In genomic region chr7:104839842-104840241, GRCh38 we compare ENCODE assay signal across 29 cellular contexts.
"Had no signal": no experiment of that assay in that cellular context is flagged by ENCODE, and none has a peak within 500 bp of the region (broad histone marks: within the 10 kb centered on the region; RNA-seq: fewer than 3 reads in every experiment).

No MANE protein-coding gene starts in this region.

- H3K27ac Mint-ChIP-seq: stimulated activated effector memory CD8-positive, alpha-beta T cell treated with anti-CD3 and anti-CD28 coated beads, Interleukin-12 subunit alpha, Interleukin-12 subunit beta, amount 100 ng/mL, for 72 hours; stimulated activated memory B cell treated with anti-CD40 and anti-IgM and Interleukin-4, amounts not matched to agents 10 μg/mL and 1 μg/mL and 100 μg/mL, for 72 hours; stimulated activated naive B cell treated with anti-CD40 and anti-IgM and Interleukin-4, amounts not matched to agents 10 μg/mL and 1 μg/mL and 100 μg/mL, for 72 hours; stimulated activated naive CD8-positive, alpha-beta T cell treated with anti-CD3 and anti-CD28 coated beads, Interleukin-15, amount 100 ng/mL, for 72 hours; stimulated activated naive CD8-positive, alpha-beta T cell treated with anti-CD3 and anti-CD28 coated beads, Interleukin-15, Interleukin-2, amounts not matched to agents 100 ng/mL and 50 ng/mL, for 24 hours; type B pancreatic cell had no signal

- ATAC-seq: stimulated activated effector memory CD8-positive, alpha-beta T cell treated with anti-CD3 and anti-CD28 coated beads, Interleukin-12 subunit alpha, Interleukin-12 subunit beta, amount 100 ng/mL, for 72 hours; stimulated activated memory B cell treated with anti-CD40 and anti-IgM and Interleukin-4, amounts not matched to agents 10 μg/mL and 1 μg/mL and 100 μg/mL, for 72 hours; stimulated activated naive B cell treated with anti-CD40 and anti-IgM and Interleukin-4, amounts not matched to agents 10 μg/mL and 1 μg/mL and 100 μg/mL, for 72 hours; stimulated activated naive CD8-positive, alpha-beta T cell treated with anti-CD3 and anti-CD28 coated beads, Interleukin-15, amount 100 ng/mL, for 72 hours; stimulated activated naive CD8-positive, alpha-beta T cell treated with anti-CD3 and anti-CD28 coated beads, Interleukin-15, Interleukin-2, amounts not matched to agents 100 U/mL and 50 U/mL, for 24 hours; upper lobe of right lung had no signal

- H3K4me1 Mint-ChIP-seq: stimulated activated effector memory CD8-positive, alpha-beta T cell treated with anti-CD3 and anti-CD28 coated beads, Interleukin-12 subunit alpha, Interleukin-12 subunit beta, amount 100 ng/mL, for 72 hours; stimulated activated naive CD8-positive, alpha-beta T cell treated with anti-CD3 and anti-CD28 coated beads, Interleukin-15, amount 100 ng/mL, for 72 hours had no signal

- H3K36me3 Mint-ChIP-seq: stimulated activated effector memory CD8-positive, alpha-beta T cell treated with anti-CD3 and anti-CD28 coated beads, Interleukin-12 subunit alpha, Interleukin-12 subunit beta, amount 100 ng/mL, for 72 hours; stimulated activated memory B cell treated with anti-CD40 and anti-IgM and Interleukin-4, amounts not matched to agents 10 μg/mL and 1 μg/mL and 100 μg/mL, for 72 hours; stimulated activated naive B cell treated with anti-CD40 and anti-IgM and Interleukin-4, amounts not matched to agents 10 μg/mL and 1 μg/mL and 100 μg/mL, for 72 hours; type B pancreatic cell had no signal

- H3K4me1 ChIP-seq: suprapubic skin, testis, thyroid gland, tibial artery, tibial nerve, transverse colon, upper lobe of left lung, upper lobe of right lung, uterus, vagina had no signal

- DNase-seq: stimulated activated CD4-positive, alpha-beta T cell treated with anti-CD3 and anti-CD28 coated beads, Interleukin-2, amount 100 ng/mL, for 48 hours; stimulated activated CD4-positive, alpha-beta T cell treated with anti-CD3 and anti-CD28 coated beads, Interleukin-4, amount 100 ng/mL, for 1 hour; stimulated activated CD4-positive, alpha-beta T cell treated with anti-CD3 and anti-CD28 coated beads, Interleukin-4, amount 100 ng/mL, for 24 hours; stimulated activated CD4-positive, alpha-beta T cell treated with anti-CD3 and anti-CD28 coated beads, Interleukin-4, amount 100 ng/mL, for 4 hours; stimulated activated CD8-positive, alpha-beta memory T cell treated with anti-CD3 and anti-CD28 coated beads, Interleukin-4, amount 100 ng/mL, for 48 hours; stimulated activated naive B cell treated with anti-CD40 and anti-IgM and Interleukin-4, amounts not matched to agents 10 μg/mL and 1 μg/mL and 100 μg/mL, for 72 hours; stimulated activated naive CD4-positive, alpha-beta T cell; stimulated activated naive CD4-positive, alpha-beta T cell treated with Interleukin-2 at 50 U/mL for 16 hours; stimulated activated naive CD8-positive, alpha-beta T cell treated with anti-CD3 and anti-CD28 coated beads, Interleukin-15, amount 100 ng/mL, for 72 hours; stimulated activated naive CD8-positive, alpha-beta T cell treated with anti-CD3 and anti-CD28 coated beads, Interleukin-15, Interleukin-2, amounts not matched to agents 100 U/mL and 50 U/mL, for 24 hours; stomach; substantia nigra; testis; thyroid gland; tibial artery; transverse colon; trophoblast cell; upper lobe of left lung; upper lobe of right lung; uterus had no signal

- H3K27ac ChIP-seq: stomach, suprapubic skin, testis, thoracic aorta, thyroid gland, tibial artery, tibial nerve, transverse colon, upper lobe of left lung, upper lobe of right lung, uterus, vagina had no signal

- H3K4me3 Mint-ChIP-seq: stimulated activated effector memory CD8-positive, alpha-beta T cell treated with anti-CD3 and anti-CD28 coated beads, Interleukin-12 subunit alpha, Interleukin-12 subunit beta, amount 100 ng/mL, for 72 hours; stimulated activated memory B cell treated with anti-CD40 and anti-IgM and Interleukin-4, amounts not matched to agents 10 μg/mL and 1 μg/mL and 100 μg/mL, for 72 hours; stimulated activated naive B cell treated with anti-CD40 and anti-IgM and Interleukin-4, amounts not matched to agents 10 μg/mL and 1 μg/mL and 100 μg/mL, for 72 hours; stimulated activated naive CD8-positive, alpha-beta T cell treated with anti-CD3 and anti-CD28 coated beads, Interleukin-15, amount 100 ng/mL, for 72 hours; stimulated activated naive CD8-positive, alpha-beta T cell treated with anti-CD3 and anti-CD28 coated beads, Interleukin-15, Interleukin-2, amounts not matched to agents 100 ng/mL and 50 ng/mL, for 24 hours; type B pancreatic cell had no signal

- H3K36me3 ChIP-seq: stomach, suprapubic skin, thoracic aorta, thyroid gland, tibial artery, tibial nerve, transverse colon, upper lobe of left lung, upper lobe of right lung, uterus, vagina had no signal

- H3K4me3 ChIP-seq: stomach, suprapubic skin, testis, thoracic aorta, thyroid gland, tibial artery, tibial nerve, transverse colon, upper lobe of left lung, upper lobe of right lung, uterus, vagina had no signal

- FAIRE-seq: urothelium cell line had no signal

- H3K9me3 Mint-ChIP-seq: stimulated activated effector memory CD8-positive, alpha-beta T cell treated with anti-CD3 and anti-CD28 coated beads, Interleukin-12 subunit alpha, Interleukin-12 subunit beta, amount 100 ng/mL, for 72 hours; stimulated activated memory B cell treated with anti-CD40 and anti-IgM and Interleukin-4, amounts not matched to agents 10 μg/mL and 1 μg/mL and 100 μg/mL, for 72 hours; stimulated activated naive B cell treated with anti-CD40 and anti-IgM and Interleukin-4, amounts not matched to agents 10 μg/mL and 1 μg/mL and 100 μg/mL, for 72 hours; stimulated activated naive CD8-positive, alpha-beta T cell treated with anti-CD3 and anti-CD28 coated beads, Interleukin-15, amount 100 ng/mL, for 72 hours; stimulated activated naive CD8-positive, alpha-beta T cell treated with anti-CD3 and anti-CD28 coated beads, Interleukin-15, Interleukin-2, amounts not matched to agents 100 ng/mL and 50 ng/mL, for 24 hours; type B pancreatic cell had no signal

- H3K27me3 ChIP-seq: testis, thyroid gland, tibial nerve, upper lobe of left lung, uterus, vagina had no signal

- H3K9me3 ChIP-seq: stomach, suprapubic skin, testis, thoracic aorta, thyroid gland, tibial artery, tibial nerve, transverse colon, upper lobe of left lung, upper lobe of right lung, uterus, vagina had no signal
